In genomic region chr12:88743946-88744685, GRCh38 we compare ENCODE assay signal across 19 cellular contexts.
"Had no signal": no experiment of that assay in that cellular context is flagged by ENCODE, and none has a peak within 500 bp of the region (broad histone marks: within the 10 kb centered on the region; RNA-seq: fewer than 3 reads in every experiment).

No MANE protein-coding gene starts in this region.

- H3K27me3 ChIP-seq: esophagus squamous epithelium, gastroesophageal sphincter, heart right ventricle, neutrophil, thyroid gland, uterus had no signal

- H3K36me3 ChIP-seq: esophagus squamous epithelium, gastroesophageal sphincter, heart right ventricle, neutrophil, thyroid gland, uterus, WERI-Rb-1 had no signal

- DNase-seq: activated CD4-positive, alpha-beta memory T cell treated with anti-CD3 and anti-CD28 coated beads for 36 hours; activated CD4-positive, alpha-beta T cell treated with anti-CD3 and anti-CD28 coated beads for 36 hours; activated CD8-positive, alpha-beta memory T cell treated with anti-CD3 and anti-CD28 coated beads, Interleukin-2, amount 10 ng/mL, durations not matched to agents 7 days and 5 days; activated T-cell treated with anti-CD3 and anti-CD28 coated beads, Interleukin-2, amount 50 U/mL, for 24 hours; esophagus squamous epithelium; heart right ventricle; islet precursor cell; naive thymus-derived CD4-positive, alpha-beta T cell; retina; stimulated activated CD4-positive, alpha-beta T cell treated with anti-CD3 and anti-CD28 coated beads, Interleukin-12 subunit alpha, Interleukin-12 subunit beta, amount 100 ng/mL, for 4 hours; stimulated activated CD4-positive, alpha-beta T cell treated with anti-CD3 and anti-CD28 coated beads, Interleukin-2, amount 100 ng/mL, for 24 hours; T-helper 17 cell; thyroid gland; uterus; WERI-Rb-1 had no signal

- H3K9me3 ChIP-seq: esophagus squamous epithelium, gastroesophageal sphincter, heart right ventricle, neutrophil, thyroid gland, uterus had no signal

- H3K4me1 ChIP-seq: esophagus squamous epithelium, thyroid gland, uterus had no signal

- H3K27ac ChIP-seq: esophagus squamous epithelium, heart right ventricle, neutrophil, thyroid gland, uterus, WERI-Rb-1 had no signal

- H3K4me3 ChIP-seq: esophagus squamous epithelium, gastroesophageal sphincter, heart right ventricle, thyroid gland, uterus had no signal

- ATAC-seq: activated CD4-positive, alpha-beta T cell treated with anti-CD3 and anti-CD28 coated beads for 36 hours; activated CD8-positive, alpha-beta memory T cell treated with anti-CD3 and anti-CD28 coated beads, Interleukin-2, amount 10 ng/mL, durations not matched to agents 7 days and 5 days; gastroesophageal sphincter; heart right ventricle; left lobe of liver; naive thymus-derived CD4-positive, alpha-beta T cell; stimulated activated effector memory CD8-positive, alpha-beta T cell treated with anti-CD3 and anti-CD28 coated beads, Interleukin-12 subunit alpha, Interleukin-12 subunit beta, amount 100 ng/mL, for 72 hours; T-helper 17 cell had no signal
